In genomic region chr22:25716637-25717036, GRCh38 we compare ENCODE assay signal across 31 cellular contexts. TPM values are rescaled to one million over a fixed set of nuclear protein-coding genes. Genes with fewer than 3 reads are reported as not detected.
"Had no signal": no experiment of that assay in that cellular context is flagged by ENCODE, and none has a peak within 500 bp of the region (broad histone marks: within the 10 kb centered on the region; RNA-seq: fewer than 3 reads in every experiment).

No MANE protein-coding gene starts in this region.

- H3K27me3 ChIP-seq: colonic mucosa, foreskin keratinocyte, gastroesophageal sphincter, heart right ventricle, pancreas, right lobe of liver, thyroid gland had no signal

- H3K9me3 ChIP-seq: colonic mucosa, gastroesophageal sphincter, heart right ventricle, left ventricle myocardium inferior, lower lobe of right lung, pancreas, right lobe of liver, thyroid gland had no signal

- H3K4me1 ChIP-seq: colonic mucosa, foreskin keratinocyte, gastroesophageal sphincter, lower lobe of right lung, pancreas, right lobe of liver had no signal

- DNase-seq: colonic mucosa; effector CD8-positive, alpha-beta T cell; endodermal cell; foreskin keratinocyte; heart right ventricle; hippocampal formation; immature natural killer cell; islet precursor cell; kidney glomerular epithelial cell; left colon; left ventricle myocardium inferior; lower lobe of right lung; naive thymus-derived CD8-positive, alpha-beta T cell; nephron progenitor cell; occipital lobe; pancreas; retina; right lobe of liver; small intestine; stimulated activated CD4-positive, alpha-beta T cell treated with anti-CD3 and anti-CD28 coated beads, Interleukin-1b, Interleukin-23, amount 100 ng/mL, for 48 hours; stimulated activated CD4-positive, alpha-beta T cell treated with anti-CD3 and anti-CD28 coated beads, Interleukin-4, amount 100 ng/mL, for 1 hour; stimulated activated CD8-positive, alpha-beta memory T cell treated with anti-CD3 and anti-CD28 coated beads, Interleukin-4, amount 100 ng/mL, for 48 hours; stimulated activated naive CD4-positive, alpha-beta T cell; stimulated activated naive CD8-positive, alpha-beta T cell treated with anti-CD3 and anti-CD28 coated beads, Interleukin-15, amount 100 ng/mL, for 72 hours; thyroid gland; trophoblast cell had no signal

- H3K36me3 Mint-ChIP-seq: immature natural killer cell had no signal

- H3K4me1 Mint-ChIP-seq: endodermal cell; immature natural killer cell; naive thymus-derived CD8-positive, alpha-beta T cell; stimulated activated naive CD8-positive, alpha-beta T cell treated with anti-CD3 and anti-CD28 coated beads, Interleukin-15, amount 100 ng/mL, for 72 hours had no signal

- H3K27ac Mint-ChIP-seq: dendritic cell treated with granulocyte-macrophage colony-stimulating factor and Interleukin-4, amounts not matched to agents 40 ng/mL and 50 ng/mL, for 4 days; endodermal cell; immature natural killer cell; naive thymus-derived CD8-positive, alpha-beta T cell; nephron progenitor cell had no signal

- H3K4me3 Mint-ChIP-seq: dendritic cell treated with granulocyte-macrophage colony-stimulating factor and Interleukin-4, amounts not matched to agents 40 ng/mL and 50 ng/mL, for 4 days; endodermal cell; immature natural killer cell; naive thymus-derived CD8-positive, alpha-beta T cell; nephron progenitor cell; stimulated activated naive CD8-positive, alpha-beta T cell treated with anti-CD3 and anti-CD28 coated beads, Interleukin-15, amount 100 ng/mL, for 72 hours had no signal

- H3K27ac ChIP-seq: colonic mucosa, epithelial cell of prostate, foreskin keratinocyte, gastroesophageal sphincter, heart right ventricle, left ventricle myocardium inferior, lower lobe of right lung, pancreas, right lobe of liver, thyroid gland had no signal

- H3K27me3 Mint-ChIP-seq: dendritic cell treated with granulocyte-macrophage colony-stimulating factor and Interleukin-4, amounts not matched to agents 40 ng/mL and 50 ng/mL, for 4 days; naive thymus-derived CD8-positive, alpha-beta T cell; stimulated activated naive CD8-positive, alpha-beta T cell treated with anti-CD3 and anti-CD28 coated beads, Interleukin-15, amount 100 ng/mL, for 72 hours had no signal

- ATAC-seq: esophagus mucosa; foreskin keratinocyte; gastroesophageal sphincter; heart right ventricle; left colon; lower lobe of right lung; naive thymus-derived CD8-positive, alpha-beta T cell; pancreas; right lobe of liver; stimulated activated naive CD8-positive, alpha-beta T cell treated with anti-CD3 and anti-CD28 coated beads, Interleukin-15, amount 100 ng/mL, for 72 hours had no signal

- H3K4me3 ChIP-seq: colonic mucosa, gastroesophageal sphincter, heart right ventricle, left ventricle myocardium inferior, lower lobe of right lung, pancreas, right lobe of liver, thyroid gland had no signal

- H3K9me3 Mint-ChIP-seq: dendritic cell treated with granulocyte-macrophage colony-stimulating factor and Interleukin-4, amounts not matched to agents 40 ng/mL and 50 ng/mL, for 4 days; endodermal cell; immature natural killer cell; naive thymus-derived CD8-positive, alpha-beta T cell; nephron progenitor cell; stimulated activated naive CD8-positive, alpha-beta T cell treated with anti-CD3 and anti-CD28 coated beads, Interleukin-15, amount 100 ng/mL, for 72 hours had no signal

- H3K36me3 ChIP-seq: colonic mucosa, left ventricle myocardium inferior, right lobe of liver, thyroid gland had no signal

RNA-seq across cellular contexts. Expression of gene MYO18B, which starts 25.4 kb away (rescaled TPM):
- total RNA-seq: foreskin keratinocyte, lower lobe of right lung, pulmonary artery endothelial cell had no signal
- polyA plus RNA-seq: foreskin keratinocyte, immature natural killer cell had no signal
